ENCODE assay signal across 8 cellular contexts in genomic region chr2:219684721-219685689, GRCh38. TPM values are rescaled to one million over a fixed set of nuclear protein-coding genes. Genes with fewer than 3 reads are reported as not detected.
DNase-seq lines count a peak whose midpoint lies in the region; ATAC-seq and TF ChIP-seq lines count a peak whose summit lies in the region.

No MANE protein-coding gene starts in this region.

- 19 to 21% methylated on average over 17 to 18 of the region's 18 CpGs for WGBS in GM23248 (ENCODE audit: low coverage in 1 of 2, low lambda C conversion rate in 2 of 2, missing lambda C conversion rate in 2 of 2), 2 experiments
- 42% methylated on average over 11 of the region's 18 CpGs for WGBS in right lobe of liver (ENCODE audit: insufficient coverage, low coverage, low lambda C conversion rate, missing lambda C conversion rate)

- H3K9ac ChIP-seq in ES-I3 (ENCODE audit: low read depth, low read length), result peak overlapping the region; percentile 40
- H3K9ac ChIP-seq in GM23248, result peak overlapping the region; percentile 80
- H3K9ac ChIP-seq in Karpas-422 (ENCODE audit: low read length), result peak overlapping the region; percentile 68

- H3K27me3 ChIP-seq in GM23248 (replicated peaks; ENCODE audit: insufficient read depth), result 0 out of 2 replicates have a peak, but pooled peaks cover 4% of the 10 kb centered on the region
- H3K27me3 ChIP-seq in Karpas-422 (ENCODE audit: low read length), result no peaks in the 10 kb centered on the region; the same call in 1 of the 2 replicates
- no peaks in the 10 kb centered on the region for H3K27me3 ChIP-seq in right lobe of liver

- no peaks in the 10 kb centered on the region for H3K36me3 Mint-ChIP-seq in T-cell

- intact Hi-C loops in right lobe of liver (cut with DNase I), result no loop called here

- peaks cover 13 to 40% of the 10 kb centered on the region in 2 donors for H3K27me3 Mint-ChIP-seq in T-cell

- H3K79me2 ChIP-seq in GM23248 (ENCODE audit: insufficient read depth) (no peaks in the 10 kb centered on the region), Karpas-422 (ENCODE audit: low read length) (peaks cover 13% of the 10 kb centered on the region)

- in situ Hi-C loops in GM23248 (cut with MboI), result no loop called here

- peak; percentile 76 to 100 (median 89) for ATAC-seq in T-cell (replicated peaks in 1 of 4)
- ATAC-seq in right lobe of liver, result peak; percentile 97 to 99 (median 99)

- H3K36me3 ChIP-seq in ES-I3 (ENCODE audit: insufficient read depth, low read length) (no peaks in the 10 kb centered on the region), GM23248 (ENCODE audit: low read depth) (no peaks in the 10 kb centered on the region), Karpas-422 (ENCODE audit: insufficient read depth, low read length) (no peaks in the 10 kb centered on the region), right lobe of liver (no peaks in the 10 kb centered on the region)

- peak overlapping the region; percentile 93 for H3K4me3 ChIP-seq in GM23248
- H3K4me3 ChIP-seq in Karpas-422 (ENCODE audit: low read length), result peak overlapping the region; percentile 76
- peak overlapping the region; percentile 18 to 60 (median 50) for H3K4me3 ChIP-seq in right lobe of liver

- TF ChIP-seq POLR2A in right lobe of liver (IDR thresholded peaks at IDR 0.05), result peak; percentile 55

- peak overlapping the region in 1 of 2 donors; percentile 19 for H3K27ac Mint-ChIP-seq in T-cell

- peak; percentile 88 for DNase-seq in GM23248
- peak; percentile 88 for DNase-seq in Karpas-422
- DNase-seq in T-cell, result peak in 31 of 34 experiments; percentile 3 to 52 (median 24)
- DNase-seq in caudate nucleus (lab: John Stamatoyannopoulos, UW), result peak in 44 of 61 donors; percentile 2 to 78 (median 40)
- DNase-seq in right lobe of liver, result peak; percentile 78 to 82 (median 80)
- peak; percentile 15 for DNase-seq in stimulated activated CD8-positive, alpha-beta memory T cell treated with anti-CD3 and anti-CD28 coated beads, Interleukin-4, amount 100 ng/mL, for 24 hours (ENCODE audit: low read depth)
- DNase-seq in OCI-M1 (lab: John Stamatoyannopoulos, UW), result no peak

- no peaks in the 10 kb centered on the region for H3K9me2 ChIP-seq in GM23248 (ENCODE audit: insufficient read depth)
- H3K9me2 ChIP-seq in Karpas-422 (replicated peaks; ENCODE audit: insufficient read depth, low read length), result no peaks in the 10 kb centered on the region

- CTCF ChIA-PET in T-cell (lab: Charles Lee), result no interaction called here

- TF ChIP-seq CTCF in right lobe of liver (IDR thresholded peaks at IDR 0.05), result no peak

- H4K20me1 ChIP-seq in GM23248 (ENCODE audit: insufficient read depth), result no peaks in the 10 kb centered on the region
- no peaks in the 10 kb centered on the region for H4K20me1 ChIP-seq in Karpas-422 (ENCODE audit: insufficient read depth, low read depth, low read length)

- POLR2A ChIA-PET in T-cell (lab: Charles Lee), result no interaction called here

- H2AFZ ChIP-seq in GM23248 (peak overlapping the region; percentile 97), Karpas-422 (ENCODE audit: low read length) (peak overlapping the region; percentile 94; the same call in 1 of the 2 replicates)

- peaks cover 7% of the 10 kb centered on the region; the same call in 1 of the 2 replicates for H3K9me3 ChIP-seq in ES-I3 (ENCODE audit: control insufficient read depth, insufficient read depth, low read length)
- no peaks in the 10 kb centered on the region for H3K9me3 ChIP-seq in GM23248 (ENCODE audit: low read depth)
- no peaks in the 10 kb centered on the region for H3K9me3 ChIP-seq in Karpas-422 (ENCODE audit: low read length)
- no peaks in the 10 kb centered on the region for H3K9me3 ChIP-seq in right lobe of liver

- peak overlapping the region; percentile 42 to 76 (median 54) for H3K4me3 Mint-ChIP-seq in T-cell

- H3K4me1 ChIP-seq in ES-I3 (ENCODE audit: insufficient read depth, low read length) (peaks cover 19% of the 10 kb centered on the region), GM23248 (ENCODE audit: insufficient read depth) (peaks cover 3% of the 10 kb centered on the region; the same call in 1 of the 2 replicates), Karpas-422 (ENCODE audit: low read length) (peaks cover 20% of the 10 kb centered on the region), right lobe of liver (no peaks in the 10 kb centered on the region)

- peaks cover 8 to 14% (median 10%) of the 10 kb centered on the region in 3 donors for H3K4me1 Mint-ChIP-seq in T-cell

- H3K27ac ChIP-seq in GM23248 (peak overlapping the region; percentile 62), Karpas-422 (ENCODE audit: low read length) (no peak overlapping the region), caudate nucleus (ENCODE audit: low read depth, low read length) (peak overlapping the region; percentile 54), right lobe of liver (peak overlapping the region in 2 of 3 donors; percentile 35 to 58)

- peaks cover 0 to 4% (median 0%) of the 10 kb centered on the region in 3 donors for H3K9me3 Mint-ChIP-seq in T-cell

- H3K4me2 ChIP-seq in GM23248 (ENCODE audit: unreplicated experiment) (peak overlapping the region; percentile 98), Karpas-422 (ENCODE audit: low read depth, low read length, poor library complexity, severe bottlenecking) (peak overlapping the region; percentile 96)

- H3F3A ChIP-seq in GM23248 (ENCODE audit: insufficient read depth), result peaks cover 9% of the 10 kb centered on the region; the same call in 1 of the 2 replicates

RNA-seq across cellular contexts. Expression of gene SLC4A3, which starts 57.6 kb away (rescaled TPM):
- total RNA-seq in GM23248 (2014; rRNA removed; shearing (Covaris generic)), result 0.54 and 1.6 TPM in 2 replicates
- polyA plus RNA-seq in GM23248 (2016; fragmentation: Nextera tagmentation; extraction: Ambion mirVana), result 0.79 and 0.96 TPM in 2 replicates
- not detected in 2 replicates for total RNA-seq in Karpas-422 (2014; rRNA removed; shearing (Covaris generic); ENCODE audit: low replicate concordance)
- total RNA-seq in T-cell, result under 1 TPM; 0.08 to 0.47 (median 0.37) TPM
- total RNA-seq in right lobe of liver, result under 1 TPM in 5 of 6 experiments, not detected in 1; 0.14 to 0.42 (median 0.27) TPM
